Comparison of ENCODE assay signal across 24 cellular contexts in genomic region chr1:22776051-22776611, GRCh38.
DNase-seq lines count a peak whose midpoint lies in the region; TF ChIP-seq lines count a peak whose summit lies in the region.
"Had no signal": no experiment of that assay in that cellular context is flagged by ENCODE, and none has a peak within 500 bp of the region (broad histone marks: within the 10 kb centered on the region; RNA-seq: fewer than 3 reads in every experiment).

No MANE protein-coding gene starts in this region.

- no peaks in the 10 kb centered on the region for H3K9me3 Mint-ChIP-seq in activated T-cell treated with anti-CD3 and anti-CD28 coated beads, Interleukin-2, amount 50 U/mL, for 24 hours
- H3K9me3 Mint-ChIP-seq: activated CD4-positive, alpha-beta T cell treated with anti-CD3 and anti-CD28 coated beads, Interleukin-2, amount 10 ng/mL, durations not matched to agents 7 days and 5 days; activated naive CD8-positive, alpha-beta T cell treated with anti-CD3 and anti-CD28 coated beads, Interleukin-2, amount 10 ng/mL, durations not matched to agents 7 days and 5 days; CD4-positive, CD25-positive, alpha-beta regulatory T cell; natural killer cell treated with Interleukin-12 subunit alpha and Interleukin-12 subunit beta and Interleukin-15 and Interleukin-18, amount 100 ng/mL, for 72 hours had no signal

- H3K36me3 ChIP-seq in osteoblast (ENCODE audit: insufficient read depth, low read length) = no peaks in the 10 kb centered on the region
- H3K36me3 ChIP-seq: tibial artery had no signal

- H3K9me3 ChIP-seq in osteoblast (ENCODE audit: low read depth, low read length) = no peaks in the 10 kb centered on the region
- H3K9me3 ChIP-seq: body of pancreas, tibial artery had no signal

- H2AFZ ChIP-seq in osteoblast (ENCODE audit: low read length) = no peak overlapping the region

- H3K4me3 Mint-ChIP-seq in activated T-cell treated with anti-CD3 and anti-CD28 coated beads, Interleukin-2, amount 50 U/mL, for 24 hours = no peak overlapping the region
- H3K4me3 Mint-ChIP-seq: activated CD4-positive, alpha-beta T cell treated with anti-CD3 and anti-CD28 coated beads, Interleukin-2, amount 10 ng/mL, durations not matched to agents 7 days and 5 days; activated naive CD8-positive, alpha-beta T cell treated with anti-CD3 and anti-CD28 coated beads, Interleukin-2, amount 10 ng/mL, durations not matched to agents 7 days and 5 days; CD4-positive, CD25-positive, alpha-beta regulatory T cell; natural killer cell treated with Interleukin-12 subunit alpha and Interleukin-12 subunit beta and Interleukin-15 and Interleukin-18, amount 100 ng/mL, for 72 hours had no signal

- H3K36me3 Mint-ChIP-seq in activated T-cell treated with anti-CD3 and anti-CD28 coated beads, Interleukin-2, amount 50 U/mL, for 24 hours (ENCODE audit: low read depth) = no peaks in the 10 kb centered on the region
- H3K36me3 Mint-ChIP-seq: activated naive CD8-positive, alpha-beta T cell treated with anti-CD3 and anti-CD28 coated beads, Interleukin-2, amount 10 ng/mL, durations not matched to agents 7 days and 5 days; CD4-positive, CD25-positive, alpha-beta regulatory T cell; natural killer cell treated with Interleukin-12 subunit alpha and Interleukin-12 subunit beta and Interleukin-15 and Interleukin-18, amount 100 ng/mL, for 72 hours had no signal

- no peak overlapping the region for H3K27ac Mint-ChIP-seq in activated T-cell treated with anti-CD3 and anti-CD28 coated beads, Interleukin-2, amount 50 U/mL, for 24 hours
- H3K27ac Mint-ChIP-seq: activated CD4-positive, alpha-beta T cell treated with anti-CD3 and anti-CD28 coated beads, Interleukin-2, amount 10 ng/mL, durations not matched to agents 7 days and 5 days; activated naive CD8-positive, alpha-beta T cell treated with anti-CD3 and anti-CD28 coated beads, Interleukin-2, amount 10 ng/mL, durations not matched to agents 7 days and 5 days; CD4-positive, CD25-positive, alpha-beta regulatory T cell; natural killer cell treated with Interleukin-12 subunit alpha and Interleukin-12 subunit beta and Interleukin-15 and Interleukin-18, amount 100 ng/mL, for 72 hours had no signal

- H3K4me3 ChIP-seq in osteoblast (ENCODE audit: insufficient read depth, low read length) = no peak overlapping the region
- H3K4me3 ChIP-seq: body of pancreas, tibial artery had no signal

- peaks cover 11% of the 10 kb centered on the region for H3K27me3 Mint-ChIP-seq in activated T-cell treated with anti-CD3 and anti-CD28 coated beads, Interleukin-2, amount 50 U/mL, for 24 hours

- H3K4me1 Mint-ChIP-seq in activated T-cell treated with anti-CD3 and anti-CD28 coated beads, Interleukin-2, amount 50 U/mL, for 24 hours (ENCODE audit: low read depth) = no peaks in the 10 kb centered on the region
- H3K4me1 Mint-ChIP-seq: activated CD4-positive, alpha-beta T cell treated with anti-CD3 and anti-CD28 coated beads, Interleukin-2, amount 10 ng/mL, durations not matched to agents 7 days and 5 days; activated naive CD8-positive, alpha-beta T cell treated with anti-CD3 and anti-CD28 coated beads, Interleukin-2, amount 10 ng/mL, durations not matched to agents 7 days and 5 days; CD4-positive, CD25-positive, alpha-beta regulatory T cell had no signal

- H3K79me2 ChIP-seq in osteoblast (ENCODE audit: insufficient read depth, low read length) = no peaks in the 10 kb centered on the region

- DNase-seq in NOMO-1 treated with DMSO at 0.1 percent for 48 hours (lab: John Stamatoyannopoulos, UW; ENCODE audit: unreplicated experiment) (peak; percentile 37), NOMO-1 treated with dmso at 0.1 percent for 144 hours (lab: John Stamatoyannopoulos, UW; ENCODE audit: unreplicated experiment) (no peak), NCI-H146 (lab: John Stamatoyannopoulos, UW) (peak; percentile 53), dermis microvascular lymphatic vessel endothelial cell (ENCODE audit: low read depth in 2 of 2) (peak; percentile 35), osteoblast (ENCODE audit: insufficient read length, low spot score, missing footprints) (peak; percentile 41), NCI-H1105 treated with DMSO at 0.1 percent for 48 hours (lab: John Stamatoyannopoulos, UW) (no peak), 8988T (no peak)
- DNase-seq in activated T-cell treated with anti-CD3 and anti-CD28 coated beads, Interleukin-2, amount 50 U/mL, for 24 hours = no peak
- DNase-seq: activated CD4-positive, alpha-beta T cell treated with anti-CD3 and anti-CD28 coated beads, Interleukin-2, amount 10 ng/mL, durations not matched to agents 7 days and 5 days; activated naive CD8-positive, alpha-beta T cell treated with anti-CD3 and anti-CD28 coated beads, Interleukin-2, amount 10 ng/mL, durations not matched to agents 7 days and 5 days; body of pancreas; CD4-positive, CD25-positive, alpha-beta regulatory T cell; DMS53; glutamatergic neuron; HCEC 1CT; midbrain; NCI-H1930; NCI-H510A; SHP77 treated with DMSO at 0.1 percent for 48 hours; small intestine; stimulated activated CD4-positive, alpha-beta T cell treated with anti-CD3 and anti-CD28 coated beads, Interleukin-4, amount 100 ng/mL, for 1 hour; stimulated activated naive CD8-positive, alpha-beta T cell treated with anti-CD3 and anti-CD28 coated beads, Interleukin-15, Interleukin-2, amounts not matched to agents 100 U/mL and 50 U/mL, for 24 hours; tibial artery had no signal

- no peaks in the 10 kb centered on the region for H3K27me3 ChIP-seq in osteoblast (ENCODE audit: insufficient read depth, low read length)
- H3K27me3 ChIP-seq: body of pancreas had no signal

- no peaks in the 10 kb centered on the region for H4K20me1 ChIP-seq in osteoblast (ENCODE audit: insufficient read depth, low read length)

- no peak overlapping the region for H3K27ac ChIP-seq in osteoblast (ENCODE audit: low read depth, low read length)
- H3K27ac ChIP-seq: body of pancreas, tibial artery had no signal

- H3K4me1 ChIP-seq in osteoblast (ENCODE audit: insufficient read depth, low read length) = peaks cover 6% of the 10 kb centered on the region
- H3K4me1 ChIP-seq: body of pancreas had no signal

- H3K4me2 ChIP-seq in osteoblast (ENCODE audit: insufficient read depth, low read length) = no peak overlapping the region

- no peak for TF ChIP-seq CTCF in osteoblast (IDR thresholded peaks at IDR 0.05; ENCODE audit: extremely low read depth, low read depth, low read length)

Comparison
In these comparisons a context has a peak if more than half of its experiments do, and no peak if none do; other contexts are left out.
1. DNase-seq: peak in NOMO-1 treated with DMSO at 0.1 percent for 48 hours (single experiment), NCI-H146 (single experiment), dermis microvascular lymphatic vessel endothelial cell (2 of 2) and osteoblast (single experiment); none in NOMO-1 treated with dmso at 0.1 percent for 144 hours (single experiment), activated T-cell treated with anti-CD3 and anti-CD28 coated beads, Interleukin-2, amount 50 U/mL, for 24 hours (single experiment), NCI-H1105 treated with DMSO at 0.1 percent for 48 hours (single experiment) and 8988T (single experiment).